10 cellular contexts compared by ENCODE assay signal in genomic region chr19:35103614-35104013, GRCh38. TPM values are rescaled to one million over a fixed set of nuclear protein-coding genes. Genes with fewer than 3 reads are reported as not detected.
A peak's percentile ranks its signal among the peaks of the same experiment; 100 is the strongest.
DNase-seq lines count a peak whose midpoint lies in the region; ATAC-seq, FAIRE-seq and TF ChIP-seq lines count a peak whose summit lies in the region.
"Not testable (repeated sequence)": the region's sequence is repeated elsewhere in the genome, so short reads cannot be mapped to it uniquely, and the experiment has no call there.
"Had no signal": no experiment of that assay in that cellular context is flagged by ENCODE, and none has a peak within 500 bp of the region (broad histone marks: within the 10 kb centered on the region; RNA-seq: fewer than 3 reads in every experiment).

No MANE protein-coding gene starts in this region.

- H3K9me3 Mint-ChIP-seq in dendritic cell treated with granulocyte-macrophage colony-stimulating factor and Interleukin-4, amounts not matched to agents 40 ng/mL and 50 ng/mL, for 4 days; stimulated activated naive CD8-positive, alpha-beta T cell treated with anti-CD3 and anti-CD28 coated beads, Interleukin-15, Interleukin-2, amounts not matched to agents 100 ng/mL and 50 ng/mL, for 24 hours: not testable (repeated sequence)

- H3K9me3 ChIP-seq in HEK293 (ENCODE audit: control insufficient read depth, insufficient read depth, low read depth, low read length); K562 (replicated peaks; ENCODE audit: control insufficient read depth, insufficient read depth, low read depth, low read length): not testable (repeated sequence)

- H3K4me3 Mint-ChIP-seq in dendritic cell treated with granulocyte-macrophage colony-stimulating factor and Interleukin-4, amounts not matched to agents 40 ng/mL and 50 ng/mL, for 4 days; stimulated activated naive CD8-positive, alpha-beta T cell treated with anti-CD3 and anti-CD28 coated beads, Interleukin-15, Interleukin-2, amounts not matched to agents 100 ng/mL and 50 ng/mL, for 24 hours: not testable (repeated sequence)

- not testable (repeated sequence) for H3K36me3 Mint-ChIP-seq in dendritic cell treated with granulocyte-macrophage colony-stimulating factor and Interleukin-4, amounts not matched to agents 40 ng/mL and 50 ng/mL, for 4 days (ENCODE audit: low read depth); stimulated activated naive CD8-positive, alpha-beta T cell treated with anti-CD3 and anti-CD28 coated beads, Interleukin-15, Interleukin-2, amounts not matched to agents 100 ng/mL and 50 ng/mL, for 24 hours (ENCODE audit: low read depth)

- not testable (repeated sequence) for H4K20me1 ChIP-seq in K562 (replicated peaks; ENCODE audit: control insufficient read depth, insufficient read depth, low read length)

- DNase-seq in K562 (ENCODE audit: extremely low read depth in 1 of 4, low spot score in 3 of 4), result not testable (repeated sequence)

- H3K4me1 Mint-ChIP-seq in dendritic cell treated with granulocyte-macrophage colony-stimulating factor and Interleukin-4, amounts not matched to agents 40 ng/mL and 50 ng/mL, for 4 days (ENCODE audit: low read depth), result peaks cover 14% of the 10 kb centered on the region
- peaks cover 11% of the 10 kb centered on the region for H3K4me1 Mint-ChIP-seq in stimulated activated naive CD8-positive, alpha-beta T cell treated with anti-CD3 and anti-CD28 coated beads, Interleukin-15, Interleukin-2, amounts not matched to agents 100 ng/mL and 50 ng/mL, for 24 hours (ENCODE audit: low read depth)

- not testable (repeated sequence) for H3K27me3 ChIP-seq in K562 (ENCODE audit: control insufficient read depth in 2 of 2, insufficient read depth in 2 of 2, low read length in 2 of 2); layer of hippocampus (ENCODE audit: control insufficient read depth, insufficient read depth, low read length)

- not testable (repeated sequence) for ATAC-seq in K562

- not testable (repeated sequence) for TF ChIP-seq CTCF in HEK293 (tag by site-specific recombination; IDR thresholded peaks at IDR 0.05); K562 (IDR thresholded peaks at IDR 0.05 in 2 of 3, conservative IDR thresholded peaks at IDR 0.05 in 1 of 3; ENCODE audit: insufficient read depth in 2 of 3, low read depth in 1 of 3, low read length in 3 of 3)

- CTCF ChIA-PET in HEK293 (lab: Yijun Ruan, JAX), result interaction anchor here (0.6 to 1.6 kb wide), 6 partner anchors 11 to 59 kb away, joined by 3 to 10 read pairs (median 4); partner anchors contain the start of gene FXYD7
- CTCF ChIA-PET in K562 (lab: Yijun Ruan, JAX; ENCODE audit: low intra/inter-chr PET ratio), result not testable (repeated sequence)

- not testable (repeated sequence) for H3K27me3 Mint-ChIP-seq in dendritic cell treated with granulocyte-macrophage colony-stimulating factor and Interleukin-4, amounts not matched to agents 40 ng/mL and 50 ng/mL, for 4 days; stimulated activated naive CD8-positive, alpha-beta T cell treated with anti-CD3 and anti-CD28 coated beads, Interleukin-15, Interleukin-2, amounts not matched to agents 100 ng/mL and 50 ng/mL, for 24 hours

- not testable (repeated sequence) for TF ChIP-seq POLR2A in K562 (conservative IDR thresholded peaks at IDR 0.05)

- not testable (repeated sequence) for H3K36me3 ChIP-seq in HEK293 (ENCODE audit: control insufficient read depth in 2 of 2, insufficient read depth in 1 of 2, low read length in 2 of 2); K562 (ENCODE audit: control insufficient read depth, insufficient read depth, low read length)

- H3K9me1 ChIP-seq in K562 (ENCODE audit: control insufficient read depth, insufficient read depth, low read length), result not testable (repeated sequence)

- peak overlapping the region; percentile 30 for H3K27ac Mint-ChIP-seq in dendritic cell treated with granulocyte-macrophage colony-stimulating factor and Interleukin-4, amounts not matched to agents 40 ng/mL and 50 ng/mL, for 4 days
- peak overlapping the region; percentile 61 for H3K27ac Mint-ChIP-seq in stimulated activated naive CD8-positive, alpha-beta T cell treated with anti-CD3 and anti-CD28 coated beads, Interleukin-15, Interleukin-2, amounts not matched to agents 100 ng/mL and 50 ng/mL, for 24 hours

- in situ Hi-C loops in K562 (cut with MboI), result not testable (repeated sequence)

- not testable (repeated sequence) for H3K4me1 ChIP-seq in HEK293 (ENCODE audit: control insufficient read depth, insufficient read depth, low read length)
- H3K4me1 ChIP-seq in K562 (replicated peaks in 1 of 2; ENCODE audit: control insufficient read depth in 2 of 2, insufficient read depth in 2 of 2, low read length in 2 of 2), result peaks cover 19 to 33% of the 10 kb centered on the region in 2 experiments

- not testable (repeated sequence) for TF ChIP-seq RAD21 in K562 (CRISPR knock-in tag; conservative IDR thresholded peaks at IDR 0.05 in 1 of 2, IDR thresholded peaks at IDR 0.05 in 1 of 2)

- not testable (repeated sequence) for H3K79me2 ChIP-seq in K562 (ENCODE audit: control insufficient read depth, insufficient read depth, low read length)

- not testable (repeated sequence) for H2AFZ ChIP-seq in K562 (ENCODE audit: low read depth, low read length)

- not testable (repeated sequence) for TF ChIP-seq EP300 in K562 (IDR thresholded peaks at IDR 0.05; ENCODE audit: low read length)

- 67% methylated on average over 10 of the region's 10 CpGs for WGBS in K562 (ENCODE audit: insufficient coverage, low coverage, missing lambda C conversion rate)

- POLR2A ChIA-PET in HEK293 (lab: Yijun Ruan, JAX), result not testable (repeated sequence)
- POLR2A ChIA-PET in K562 (lab: Yijun Ruan, JAX), result interaction anchor here (0.6 kb wide), 1 partner anchor 37 kb away, joined by 4 read pairs; no protein-coding TSS in a partner anchor

- H3K4me2 ChIP-seq in K562 (ENCODE audit: insufficient read depth, low read length), result not testable (repeated sequence)

- not testable (repeated sequence) for FAIRE-seq in K562 (lab: Jason Lieb, UNC)

- not testable (repeated sequence) for H3K27ac ChIP-seq in HEK293 (ENCODE audit: extremely low read depth, low read depth, low read length); K562 (ENCODE audit: extremely low read depth, low read depth, low read length)
- H3K27ac ChIP-seq in layer of hippocampus (ENCODE audit: low read depth, low read length), result peak overlapping the region; percentile 96

- intact Hi-C loops in K562 (cut with micrococcal nuclease); dendritic cell treated with granulocyte-macrophage colony-stimulating factor and Interleukin-4, amounts not matched to agents 40 ng/mL and 50 ng/mL, for 4 days (cut with micrococcal nuclease): not testable (repeated sequence)

- not testable (repeated sequence) for H3K9ac ChIP-seq in K562 (ENCODE audit: insufficient read depth in 1 of 2, low read depth in 2 of 2, low read length in 2 of 2)

- BruUV-seq in K562 (replicated peaks; lab: Mats Ljungman, UMichigan), result not testable (repeated sequence)

- not testable (repeated sequence) for H3K4me3 ChIP-seq in HEK293 (ENCODE audit: low read depth, low read length); K562

RNA-seq across cellular contexts. Expression of gene FXYD3, which starts 12.0 kb away (rescaled TPM):
- total RNA-seq in K562 (2011; cell fraction: chromatin; rRNA removed; ENCODE audit: low replicate concordance), result not detected in 2 replicates
- not detected in 2 replicates for total RNA-seq in K562 (2011; cell fraction: nucleolus; rRNA removed)
- total RNA-seq in K562 (2011; cell fraction: nucleoplasm; rRNA removed), result not detected in 2 replicates
- not detected in 2 replicates for total RNA-seq in K562 (2014; rRNA removed)
- total RNA-seq in K562 (2014; rRNA removed; fragmentation: Illumina TruSeq; extraction: Trizol), result not detected in 2 replicates
- total RNA-seq in K562 (2015; rRNA removed; fragmentation: Illumina TruSeq; extraction: Trizol), result not detected in 2 replicates
- total RNA-seq in K562 (2021), result 0.24 and 0.60 TPM in 2 replicates
- polyA plus RNA-seq in K562 (2011; rRNA removed), result not detected in 2 replicates
- polyA plus RNA-seq in K562 (2011; cell fraction: cytosol; rRNA removed), result not detected in 2 replicates
- polyA plus RNA-seq in K562 (2011; cell fraction: nucleus; rRNA removed), result not detected in 2 replicates
- polyA plus RNA-seq in K562 (2012), result 0.16 TPM in 1 of 2 replicates, not detected in the other
- polyA plus RNA-seq in K562 (2014; fragmentation: Illumina TruSeq; extraction: Trizol), result not detected in 2 replicates
- polyA plus RNA-seq in K562 (2014; fragmentation: Nextera tagmentation; extraction: Ambion mirVana), result not detected
- not detected in 2 replicates for polyA plus RNA-seq in K562 (2014; rRNA removed)
- polyA minus RNA-seq in K562 (2011; rRNA and poly(A)+ RNA removed), result not detected in 2 replicates
- not detected in 2 replicates for polyA minus RNA-seq in K562 (2011; cell fraction: cytosol; rRNA and poly(A)+ RNA removed)
- not detected in 2 replicates for polyA minus RNA-seq in K562 (2011; cell fraction: nucleus; rRNA and poly(A)+ RNA removed)
- total RNA-seq: CD4-positive, alpha-beta T cell; H1 had no signal
- polyA plus RNA-seq: BJ had no signal

RNA-seq across cellular contexts. Expression of gene LGI4, which starts 31.2 kb away (rescaled TPM):
- total RNA-seq in K562 (2011; cell fraction: chromatin; rRNA removed; ENCODE audit: low replicate concordance), result 1.9 TPM in 2 replicates
- 0.67 and 0.92 TPM in 2 replicates for total RNA-seq in K562 (2011; cell fraction: nucleolus; rRNA removed)
- 0.88 and 0.92 TPM in 2 replicates for total RNA-seq in K562 (2011; cell fraction: nucleoplasm; rRNA removed)
- total RNA-seq in K562 (2014; rRNA removed) (0.14 TPM in 1 of 2 replicates, not detected in the other), K562 (2014; rRNA removed; fragmentation: Illumina TruSeq; extraction: Trizol) (not detected in 2 replicates), K562 (2015; rRNA removed; fragmentation: Illumina TruSeq; extraction: Trizol) (not detected in 2 replicates), K562 (2021) (0.24 TPM in 1 of 2 replicates, not detected in the other)
- polyA plus RNA-seq in K562 (2011; rRNA removed) (0.29 and 0.73 TPM in 2 replicates), K562 (2014; fragmentation: Illumina TruSeq; extraction: Trizol) (0.30 and 0.33 TPM in 2 replicates), K562 (2014; fragmentation: Nextera tagmentation; extraction: Ambion mirVana) (not detected), K562 (2014; rRNA removed) (0.21 and 1.1 TPM in 2 replicates)
- 0.16 and 0.37 TPM in 2 replicates for polyA plus RNA-seq in K562 (2011; cell fraction: cytosol; rRNA removed)
- 3.1 and 4.6 TPM in 2 replicates for polyA plus RNA-seq in K562 (2011; cell fraction: nucleus; rRNA removed)
- 0.35 and 1.6 TPM in 2 replicates for polyA plus RNA-seq in K562 (2012)
- polyA minus RNA-seq in K562 (2011; rRNA and poly(A)+ RNA removed), result not detected in 2 replicates
- not detected in 2 replicates for polyA minus RNA-seq in K562 (2011; cell fraction: cytosol; rRNA and poly(A)+ RNA removed)
- 0.54 TPM in 1 of 2 replicates, not detected in the other for polyA minus RNA-seq in K562 (2011; cell fraction: nucleus; rRNA and poly(A)+ RNA removed)

RNA-seq across cellular contexts. Expression of gene FXYD1, which starts 35.0 kb away (rescaled TPM):
- total RNA-seq in K562 (2011; cell fraction: chromatin; rRNA removed; ENCODE audit: low replicate concordance), result 0.67 TPM in 1 of 2 replicates, not detected in the other
- 0.50 TPM in 1 of 2 replicates, not detected in the other for total RNA-seq in K562 (2011; cell fraction: nucleolus; rRNA removed)
- not detected in 2 replicates for total RNA-seq in K562 (2011; cell fraction: nucleoplasm; rRNA removed)
- total RNA-seq in K562 (2014; rRNA removed) (2.3 and 2.4 TPM in 2 replicates), K562 (2014; rRNA removed; fragmentation: Illumina TruSeq; extraction: Trizol) (not detected in 2 replicates), K562 (2015; rRNA removed; fragmentation: Illumina TruSeq; extraction: Trizol) (0.60 and 1.3 TPM in 2 replicates), K562 (2021) (1.7 and 2.7 TPM in 2 replicates)
- polyA plus RNA-seq in K562 (2011; rRNA removed) (0.40 and 0.66 TPM in 2 replicates), K562 (2014; fragmentation: Illumina TruSeq; extraction: Trizol) (0.71 and 2.1 TPM in 2 replicates), K562 (2014; fragmentation: Nextera tagmentation; extraction: Ambion mirVana) (not detected), K562 (2014; rRNA removed) (2.4 and 3.2 TPM in 2 replicates)
- polyA plus RNA-seq in K562 (2011; cell fraction: cytosol; rRNA removed), result 0.16 TPM in 1 of 2 replicates, not detected in the other
- polyA plus RNA-seq in K562 (2011; cell fraction: nucleus; rRNA removed), result 0.49 and 2.1 TPM in 2 replicates
- 2.1 and 4.4 TPM in 2 replicates for polyA plus RNA-seq in K562 (2012)
- polyA minus RNA-seq in K562 (2011; rRNA and poly(A)+ RNA removed), result not detected in 2 replicates
- not detected in 2 replicates for polyA minus RNA-seq in K562 (2011; cell fraction: cytosol; rRNA and poly(A)+ RNA removed)
- 0.67 TPM in 1 of 2 replicates, not detected in the other for polyA minus RNA-seq in K562 (2011; cell fraction: nucleus; rRNA and poly(A)+ RNA removed)
- total RNA-seq: Caco-2 had no signal
- polyA plus RNA-seq: A549 had no signal

RNA-seq across cellular contexts. Expression of gene FXYD7, which starts 39.4 kb away (rescaled TPM):
- total RNA-seq in K562 (2011; cell fraction: chromatin; rRNA removed; ENCODE audit: low replicate concordance), result 0.39 and 0.76 TPM in 2 replicates
- total RNA-seq in K562 (2011; cell fraction: nucleolus; rRNA removed), result not detected in 2 replicates
- total RNA-seq in K562 (2011; cell fraction: nucleoplasm; rRNA removed), result not detected in 2 replicates
- total RNA-seq in K562 (2014; rRNA removed), result not detected in 2 replicates
- not detected in 2 replicates for total RNA-seq in K562 (2014; rRNA removed; fragmentation: Illumina TruSeq; extraction: Trizol)
- 0.26 and 0.36 TPM in 2 replicates for total RNA-seq in K562 (2015; rRNA removed; fragmentation: Illumina TruSeq; extraction: Trizol)
- total RNA-seq in K562 (2021), result 0.27 and 0.80 TPM in 2 replicates
- 0.18 and 0.26 TPM in 2 replicates for polyA plus RNA-seq in K562 (2011; rRNA removed)
- polyA plus RNA-seq in K562 (2011; cell fraction: cytosol; rRNA removed), result 0.24 and 0.51 TPM in 2 replicates
- polyA plus RNA-seq in K562 (2011; cell fraction: nucleus; rRNA removed), result 0.48 and 1.2 TPM in 2 replicates
- 1.4 and 1.5 TPM in 2 replicates for polyA plus RNA-seq in K562 (2012)
- 0.28 TPM in 1 of 2 replicates, not detected in the other for polyA plus RNA-seq in K562 (2014; fragmentation: Illumina TruSeq; extraction: Trizol)
- under 1 TPM; 0.10 to 0.13 TPM for polyA plus RNA-seq in K562 (2014; fragmentation: Nextera tagmentation; extraction: Ambion mirVana)
- polyA plus RNA-seq in K562 (2014; rRNA removed), result 0.32 and 0.46 TPM in 2 replicates
- polyA minus RNA-seq in K562 (2011; rRNA and poly(A)+ RNA removed), result not detected in 2 replicates
- not detected in 2 replicates for polyA minus RNA-seq in K562 (2011; cell fraction: cytosol; rRNA and poly(A)+ RNA removed)
- polyA minus RNA-seq in K562 (2011; cell fraction: nucleus; rRNA and poly(A)+ RNA removed), result not detected in 2 replicates
- total RNA-seq: Caco-2 had no signal
- polyA plus RNA-seq: A549 had no signal

RNA-seq across cellular contexts. Expression of gene FXYD5, which starts 50.9 kb away (rescaled TPM):
- 134 and 231 TPM in 2 replicates for total RNA-seq in K562 (2011; cell fraction: chromatin; rRNA removed; ENCODE audit: low replicate concordance)
- 240 and 311 TPM in 2 replicates for total RNA-seq in K562 (2011; cell fraction: nucleolus; rRNA removed)
- total RNA-seq in K562 (2011; cell fraction: nucleoplasm; rRNA removed), result 297 and 340 TPM in 2 replicates
- total RNA-seq in K562 (2014; rRNA removed), result 174 and 300 TPM in 2 replicates
- 122 and 147 TPM in 2 replicates for total RNA-seq in K562 (2014; rRNA removed; fragmentation: Illumina TruSeq; extraction: Trizol)
- 252 and 264 TPM in 2 replicates for total RNA-seq in K562 (2015; rRNA removed; fragmentation: Illumina TruSeq; extraction: Trizol)
- 250 and 256 TPM in 2 replicates for total RNA-seq in K562 (2021)
- 104 and 125 TPM in 2 replicates for polyA plus RNA-seq in K562 (2011; rRNA removed)
- 271 and 533 TPM in 2 replicates for polyA plus RNA-seq in K562 (2011; cell fraction: cytosol; rRNA removed)
- 105 and 188 TPM in 2 replicates for polyA plus RNA-seq in K562 (2011; cell fraction: nucleus; rRNA removed)
- 353 and 530 TPM in 2 replicates for polyA plus RNA-seq in K562 (2012)
- polyA plus RNA-seq in K562 (2014; fragmentation: Illumina TruSeq; extraction: Trizol), result 522 and 537 TPM in 2 replicates
- polyA plus RNA-seq in K562 (2014; fragmentation: Nextera tagmentation; extraction: Ambion mirVana), result 100 to 1,000 TPM; 125 to 198 TPM
- 120 and 155 TPM in 2 replicates for polyA plus RNA-seq in K562 (2014; rRNA removed)
- polyA minus RNA-seq in K562 (2011; rRNA and poly(A)+ RNA removed), result 93.8 and 163 TPM in 2 replicates
- polyA minus RNA-seq in K562 (2011; cell fraction: cytosol; rRNA and poly(A)+ RNA removed), result 189 and 195 TPM in 2 replicates
- 55.6 and 58.4 TPM in 2 replicates for polyA minus RNA-seq in K562 (2011; cell fraction: nucleus; rRNA and poly(A)+ RNA removed)
